16 cellular contexts compared by ENCODE assay signal in the genomic region with DNA sequence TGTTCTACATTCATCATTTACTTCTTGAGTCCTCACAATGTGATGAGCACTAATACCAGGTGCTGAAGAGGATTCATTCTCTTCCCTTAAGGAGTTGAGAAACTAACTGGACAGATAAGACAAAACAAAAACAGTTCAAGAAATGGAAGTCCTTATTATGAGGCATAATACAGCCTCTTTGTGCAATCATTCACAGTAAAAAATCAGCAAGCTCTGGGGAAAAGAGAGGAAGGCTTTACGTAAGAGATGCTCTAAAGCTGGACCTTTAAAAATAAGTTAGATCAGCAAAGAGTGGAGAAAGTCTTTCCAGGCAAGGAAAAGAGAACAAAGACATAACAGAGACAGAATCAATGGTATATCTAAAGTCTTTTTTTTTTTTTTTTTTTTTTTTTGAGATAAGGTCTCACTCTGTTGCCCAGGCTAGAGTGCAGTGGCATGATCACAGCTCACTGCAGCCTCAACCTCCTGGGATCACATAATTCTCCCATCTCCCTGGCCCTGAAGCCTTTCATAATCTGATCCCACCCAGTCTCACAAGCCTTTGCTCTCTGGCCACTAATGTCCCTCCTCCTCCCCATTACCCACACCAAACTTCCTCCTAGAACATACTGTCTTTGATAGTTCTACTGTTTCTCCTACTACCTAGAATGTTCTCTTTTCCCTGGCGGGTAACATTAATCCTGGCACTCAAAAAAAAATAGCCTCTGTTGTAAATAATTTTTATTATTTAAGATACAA. TPM values are rescaled to one million over a fixed set of nuclear protein-coding genes. Genes with fewer than 3 reads are reported as not detected.
A peak's percentile ranks its signal among the peaks of the same experiment; 100 is the strongest.
DNase-seq lines count a peak whose midpoint lies in the region; ATAC-seq and TF ChIP-seq lines count a peak whose summit lies in the region.
"Had no signal": no experiment of that assay in that cellular context is flagged by ENCODE, and none has a peak within 500 bp of the region (broad histone marks: within the 10 kb centered on the region; RNA-seq: fewer than 3 reads in every experiment).

No MANE protein-coding gene starts in this region.

- H3K27ac ChIP-seq in RWPE2 (ENCODE audit: poor library complexity, severe bottlenecking) (peak overlapping the region; percentile 97), thyroid gland (peak overlapping the region; percentile 35 to 84 (median 82))
- H3K27ac ChIP-seq: vagina had no signal

- intact Hi-C loops in thyroid gland (cut with DNase I): no loop called here

- peak overlapping the region; percentile 24 for H3K27ac Mint-ChIP-seq in activated naive CD4-positive, alpha-beta T cell treated with anti-CD3 and anti-CD28 coated beads, Interleukin-2, amount 50 U/mL, for 24 hours
- H3K27ac Mint-ChIP-seq in activated T-cell treated with anti-CD3 and anti-CD28 coated beads, Interleukin-2, amount 50 U/mL, for 72 hours: no peak overlapping the region
- H3K27ac Mint-ChIP-seq: activated CD4-positive, alpha-beta T cell treated with anti-CD3 and anti-CD28 coated beads for 36 hours; stimulated activated naive CD8-positive, alpha-beta T cell treated with anti-CD3 and anti-CD28 coated beads, Interleukin-15, amount 100 ng/mL, for 72 hours had no signal

- no peak for TF ChIP-seq CTCF in RWPE2 (IDR thresholded peaks at IDR 0.05; ENCODE audit: poor library complexity, severe bottlenecking)
- no peak for TF ChIP-seq CTCF in fibroblast of pulmonary artery (IDR thresholded peaks at IDR 0.05; ENCODE audit: low read length, missing control alignments)
- no peak for TF ChIP-seq CTCF in thyroid gland (IDR thresholded peaks at IDR 0.05)

- no peaks in the 10 kb centered on the region for H3K27me3 Mint-ChIP-seq in activated naive CD4-positive, alpha-beta T cell treated with anti-CD3 and anti-CD28 coated beads, Interleukin-2, amount 50 U/mL, for 24 hours
- no peaks in the 10 kb centered on the region for H3K27me3 Mint-ChIP-seq in activated T-cell treated with anti-CD3 and anti-CD28 coated beads, Interleukin-2, amount 50 U/mL, for 72 hours (ENCODE audit: low read depth)
- H3K27me3 Mint-ChIP-seq: activated CD4-positive, alpha-beta T cell treated with anti-CD3 and anti-CD28 coated beads for 36 hours; stimulated activated naive CD8-positive, alpha-beta T cell treated with anti-CD3 and anti-CD28 coated beads, Interleukin-15, amount 100 ng/mL, for 72 hours had no signal

- peaks cover 70% of the 10 kb centered on the region for H3K4me1 Mint-ChIP-seq in activated naive CD4-positive, alpha-beta T cell treated with anti-CD3 and anti-CD28 coated beads, Interleukin-2, amount 50 U/mL, for 24 hours
- peaks cover 56% of the 10 kb centered on the region for H3K4me1 Mint-ChIP-seq in activated T-cell treated with anti-CD3 and anti-CD28 coated beads, Interleukin-2, amount 50 U/mL, for 72 hours (ENCODE audit: low read depth)

- H3K36me3 ChIP-seq in RWPE2 (ENCODE audit: low read depth): no peaks in the 10 kb centered on the region; the same call in 1 of the 2 replicates
- H3K36me3 ChIP-seq in thyroid gland: no peaks in the 10 kb centered on the region
- H3K36me3 ChIP-seq: vagina had no signal

- H3K4me1 ChIP-seq in RWPE2 (ENCODE audit: insufficient read depth, poor library complexity, severe bottlenecking) (peaks cover 71% of the 10 kb centered on the region), thyroid gland (peaks cover 47 to 67% of the 10 kb centered on the region in 2 donors)

- H3K36me3 Mint-ChIP-seq in activated naive CD4-positive, alpha-beta T cell treated with anti-CD3 and anti-CD28 coated beads, Interleukin-2, amount 50 U/mL, for 24 hours: peaks cover 2% of the 10 kb centered on the region
- H3K36me3 Mint-ChIP-seq in activated T-cell treated with anti-CD3 and anti-CD28 coated beads, Interleukin-2, amount 50 U/mL, for 72 hours (ENCODE audit: insufficient read depth in 2 of 2): no peaks in the 10 kb centered on the region

- no peak for TF ChIP-seq POLR2A in thyroid gland (IDR thresholded peaks at IDR 0.05)

- no peak for DNase-seq in activated naive CD4-positive, alpha-beta T cell treated with anti-CD3 and anti-CD28 coated beads, Interleukin-2, amount 50 U/mL, for 16 hours
- DNase-seq in RWPE2 (ENCODE audit: low spot score) (no peak), fibroblast of pulmonary artery (ENCODE audit: low read depth) (peak; percentile 42), thyroid gland (no peak), NCI-H524 treated with DMSO at 0.1 percent for 48 hours (lab: John Stamatoyannopoulos, UW) (no peak)
- no peak for DNase-seq in activated T-cell treated with anti-CD3 and anti-CD28 coated beads, Interleukin-2, amount 50 U/mL, for 72 hours
- DNase-seq: activated CD4-positive, alpha-beta T cell treated with anti-CD3 and anti-CD28 coated beads for 36 hours; activated gamma-delta T cell; H9; NCI-H2029; NCI-H510A treated with DMSO at 0.1 percent for 48 hours; stimulated activated naive CD8-positive, alpha-beta T cell treated with anti-CD3 and anti-CD28 coated beads, Interleukin-15, amount 100 ng/mL, for 72 hours; T-helper 1 cell had no signal

- H3K4me3 ChIP-seq in RWPE2 (ENCODE audit: severe bottlenecking) (no peak overlapping the region), fibroblast of pulmonary artery (replicated peaks; ENCODE audit: low read depth, low read length) (no peak overlapping the region), thyroid gland (replicated peaks in 1 of 3) (no peak overlapping the region)
- H3K4me3 ChIP-seq: vagina had no signal

- no peak overlapping the region for H3K4me3 Mint-ChIP-seq in activated naive CD4-positive, alpha-beta T cell treated with anti-CD3 and anti-CD28 coated beads, Interleukin-2, amount 50 U/mL, for 24 hours
- H3K4me3 Mint-ChIP-seq in activated T-cell treated with anti-CD3 and anti-CD28 coated beads, Interleukin-2, amount 50 U/mL, for 72 hours: no peak overlapping the region
- H3K4me3 Mint-ChIP-seq: activated CD4-positive, alpha-beta T cell treated with anti-CD3 and anti-CD28 coated beads for 36 hours; H9; stimulated activated naive CD8-positive, alpha-beta T cell treated with anti-CD3 and anti-CD28 coated beads, Interleukin-15, amount 100 ng/mL, for 72 hours had no signal

- H3K9me3 Mint-ChIP-seq in activated naive CD4-positive, alpha-beta T cell treated with anti-CD3 and anti-CD28 coated beads, Interleukin-2, amount 50 U/mL, for 24 hours: no peaks in the 10 kb centered on the region
- no peaks in the 10 kb centered on the region for H3K9me3 Mint-ChIP-seq in activated T-cell treated with anti-CD3 and anti-CD28 coated beads, Interleukin-2, amount 50 U/mL, for 72 hours
- H3K9me3 Mint-ChIP-seq: H9; stimulated activated naive CD8-positive, alpha-beta T cell treated with anti-CD3 and anti-CD28 coated beads, Interleukin-15, amount 100 ng/mL, for 72 hours had no signal

- 86 to 92% methylated on average over 2 of the region's 2 CpGs for WGBS in thyroid gland, 2 donors

- ATAC-seq in RWPE2 (ENCODE audit: low read depth): no peak
- no peak for ATAC-seq in HG03139 (IDR thresholded peaks at IDR 0.05; ENCODE audit: unreplicated experiment)
- no peak for ATAC-seq in activated T-cell treated with anti-CD3 and anti-CD28 coated beads, Interleukin-2, amount 50 U/mL, for 72 hours (replicated peaks in 1 of 2)
- ATAC-seq: activated CD4-positive, alpha-beta T cell treated with anti-CD3 and anti-CD28 coated beads for 36 hours; stimulated activated naive CD8-positive, alpha-beta T cell treated with anti-CD3 and anti-CD28 coated beads, Interleukin-15, amount 100 ng/mL, for 72 hours had no signal

- no peaks in the 10 kb centered on the region for H3K9me3 ChIP-seq in RWPE2 (ENCODE audit: severe bottlenecking)
- H3K9me3 ChIP-seq in thyroid gland: no peaks in the 10 kb centered on the region
- H3K9me3 ChIP-seq: vagina had no signal

- H3K27me3 ChIP-seq in RWPE2 (ENCODE audit: insufficient read depth, poor library complexity, severe bottlenecking): no peaks in the 10 kb centered on the region
- no peaks in the 10 kb centered on the region for H3K27me3 ChIP-seq in thyroid gland
- H3K27me3 ChIP-seq: vagina had no signal

RNA-seq across cellular contexts. Expression of gene MRTFA, which starts 40.9 kb away (rescaled TPM):
- total RNA-seq in thyroid gland: 100 to 1,000 TPM in 3 of 4 donors, 10 to 100 TPM in 1; 81.4 to 210 (median 122) TPM
- 10 to 100 TPM; 44.7 to 51.7 TPM for total RNA-seq in activated T-cell treated with anti-CD3 and anti-CD28 coated beads, Interleukin-2, amount 50 U/mL, for 72 hours
